In genomic region chr3:152444029-152444641, GRCh38 we compare ENCODE assay signal across 8 cellular contexts.
DNase-seq lines count a peak whose midpoint lies in the region; ATAC-seq and TF ChIP-seq lines count a peak whose summit lies in the region.

No MANE protein-coding gene starts in this region.

- H3K4me3 Mint-ChIP-seq in activated naive CD8-positive, alpha-beta T cell treated with anti-CD3 and anti-CD28 coated beads, Interleukin-2, amount 50 U/mL, for 24 hours, result no peak overlapping the region

- H3K36me3 Mint-ChIP-seq in activated naive CD8-positive, alpha-beta T cell treated with anti-CD3 and anti-CD28 coated beads, Interleukin-2, amount 50 U/mL, for 24 hours (ENCODE audit: low read depth), result peaks cover 38% of the 10 kb centered on the region

- H3K4me3 ChIP-seq in AG04450 (ENCODE audit: low read depth, low read length) (no peak overlapping the region), heart right ventricle (no peak overlapping the region), gastrocnemius medialis (peak overlapping the region in 1 of 4 donors; percentile 19)

- H3K36me3 ChIP-seq in heart right ventricle, result peaks cover 0 to 48% (median 4%) of the 10 kb centered on the region in 9 donors
- H3K36me3 ChIP-seq in gastrocnemius medialis, result peaks cover 0 to 40% of the 10 kb centered on the region in 2 donors

- CTCF ChIA-PET in AG04450 (lab: Charles Lee), result interaction anchor here (0.5 to 2.9 kb wide), 55 partner anchors 8 to 1005 kb away, joined by 3 to 15 read pairs (median 4); no protein-coding TSS in a partner anchor

- 26 to 32% methylated on average over 8 of the region's 8 CpGs for WGBS in heart right ventricle, 2 donors

- H3K4me1 ChIP-seq in heart right ventricle, result peaks cover 0 to 77% (median 44%) of the 10 kb centered on the region in 9 donors
- H3K4me1 ChIP-seq in gastrocnemius medialis, result peaks cover 70 to 72% of the 10 kb centered on the region in 2 donors

- no peaks in the 10 kb centered on the region for H3K27me3 Mint-ChIP-seq in activated naive CD8-positive, alpha-beta T cell treated with anti-CD3 and anti-CD28 coated beads, Interleukin-2, amount 50 U/mL, for 24 hours

- no peak for ATAC-seq in activated naive CD8-positive, alpha-beta T cell treated with anti-CD3 and anti-CD28 coated beads, Interleukin-2, amount 50 U/mL, for 24 hours
- ATAC-seq in heart right ventricle (peak in 7 of 8 donors; percentile 53 to 84 (median 70)), gastrocnemius medialis (peak; percentile 51 to 56), GM21390 (IDR thresholded peaks at IDR 0.05; ENCODE audit: unreplicated experiment) (no peak)

- POLR2A ChIA-PET in AG04450 (lab: Yijun Ruan, JAX), result interaction anchor here (1.2 to 1.8 kb wide), 2 partner anchors 175 to 418 kb away, joined by 3 to 8 read pairs; partner anchors contain the start of gene MBNL1

- H3K27ac ChIP-seq in AG04450 (ENCODE audit: low read depth, low read length) (no peak overlapping the region), heart right ventricle (peak overlapping the region in 4 of 10 donors; percentile 2 to 34 (median 22)), gastrocnemius medialis (peak overlapping the region; percentile 53 to 71 (median 62))

- peaks cover 77% of the 10 kb centered on the region for H3K4me1 Mint-ChIP-seq in activated naive CD8-positive, alpha-beta T cell treated with anti-CD3 and anti-CD28 coated beads, Interleukin-2, amount 50 U/mL, for 24 hours

- peak overlapping the region; percentile 73 for H3K27ac Mint-ChIP-seq in activated naive CD8-positive, alpha-beta T cell treated with anti-CD3 and anti-CD28 coated beads, Interleukin-2, amount 50 U/mL, for 24 hours

- DNase-seq in AG04450 (ENCODE audit: low read depth, low spot score), result peak; percentile 36
- DNase-seq in GM10266 (ENCODE audit: extremely low spot score), result peak; percentile 25
- DNase-seq in NCI-H2081 (lab: John Stamatoyannopoulos, UW), result peak; percentile 65 to 66
- no peak for DNase-seq in activated naive CD8-positive, alpha-beta T cell treated with anti-CD3 and anti-CD28 coated beads, Interleukin-2, amount 50 U/mL, for 24 hours
- no peak for DNase-seq in heart right ventricle
- no peak for DNase-seq in gastrocnemius medialis
- DNase-seq in activated CD4-positive, alpha-beta T cell treated with anti-CD3 and anti-CD28 coated beads, Interleukin-2, amount 50 U/mL, for 1 hour, result no peak

- TF ChIP-seq POLR2A in gastrocnemius medialis (IDR thresholded peaks at IDR 0.05), result no peak

- no peaks in the 10 kb centered on the region for H3K9me3 ChIP-seq in AG04450 (ENCODE audit: control insufficient read depth, insufficient read depth, low read length)
- no peaks in the 10 kb centered on the region for H3K9me3 ChIP-seq in heart right ventricle
- H3K9me3 ChIP-seq in gastrocnemius medialis, result no peaks in the 10 kb centered on the region

- H3K27me3 ChIP-seq in AG04450 (ENCODE audit: control insufficient read depth, insufficient read depth, low read length), result no peaks in the 10 kb centered on the region
- H3K27me3 ChIP-seq in heart right ventricle, result no peaks in the 10 kb centered on the region
- no peaks in the 10 kb centered on the region for H3K27me3 ChIP-seq in gastrocnemius medialis

- intact Hi-C loops in heart right ventricle (cut with DNase I), result loop anchor here in 8 of 10 donors (2.0 to 10.0 kb wide), 9 partner anchors 99 to 372 kb away; partner anchors contain the start of gene MBNL1 (in 3 of the 8)
- intact Hi-C loops in gastrocnemius medialis (cut with DNase I; ENCODE audit: low total_unique reads), result loop anchor here (2.0 to 10.0 kb wide), 3 partner anchors 175 to 369 kb away; partner anchors contain the start of gene MBNL1

- TF ChIP-seq CTCF in AG04450 (IDR thresholded peaks at IDR 0.05; ENCODE audit: low read depth, low read length) (peak; percentile 64), GM10266 (IDR thresholded peaks at IDR 0.05; ENCODE audit: control insufficient read depth, insufficient read depth, low read depth, missing control alignments) (peak; percentile 60), heart right ventricle (IDR thresholded peaks at IDR 0.05) (peak; percentile 48 to 85 (median 66)), gastrocnemius medialis (IDR thresholded peaks at IDR 0.05 in 4 of 5, conservative IDR thresholded peaks at IDR 0.05 in 1 of 5) (peak; percentile 59 to 82 (median 68))

- H3K9me3 Mint-ChIP-seq in activated naive CD8-positive, alpha-beta T cell treated with anti-CD3 and anti-CD28 coated beads, Interleukin-2, amount 50 U/mL, for 24 hours, result no peaks in the 10 kb centered on the region

- in situ Hi-C loops in gastrocnemius medialis (cut with MboI; ENCODE audit: low sequenced_read_pairs in 4 of 4), result loop anchor here in 3 of 4 donors (10.0 to 25.0 kb wide), 4 partner anchors 179 to 369 kb away; partner anchors contain the start of gene MBNL1 (in 2 of the 3)

Comparison
In these comparisons a context has a peak if more than half of its experiments do, and no peak if none do; other contexts are left out.
1. DNase-seq: peak in AG04450 (single experiment), GM10266 (single experiment) and NCI-H2081 (2 of 2); none in activated naive CD8-positive, alpha-beta T cell treated with anti-CD3 and anti-CD28 coated beads, Interleukin-2, amount 50 U/mL, for 24 hours (single experiment), heart right ventricle (0 of 2), gastrocnemius medialis (0 of 2) and activated CD4-positive, alpha-beta T cell treated with anti-CD3 and anti-CD28 coated beads, Interleukin-2, amount 50 U/mL, for 1 hour (single experiment).
2. ATAC-seq: peak in heart right ventricle (7 of 8) and gastrocnemius medialis (2 of 2); none in activated naive CD8-positive, alpha-beta T cell treated with anti-CD3 and anti-CD28 coated beads, Interleukin-2, amount 50 U/mL, for 24 hours (single experiment) and GM21390 (single experiment).
3. Peak in every context shown above with its lines, with median percentiles within 50 percentile points of each other: CTCF ChIP-seq.